Comparison of ENCODE assay signal across 23 cellular contexts in the genomic region with DNA sequence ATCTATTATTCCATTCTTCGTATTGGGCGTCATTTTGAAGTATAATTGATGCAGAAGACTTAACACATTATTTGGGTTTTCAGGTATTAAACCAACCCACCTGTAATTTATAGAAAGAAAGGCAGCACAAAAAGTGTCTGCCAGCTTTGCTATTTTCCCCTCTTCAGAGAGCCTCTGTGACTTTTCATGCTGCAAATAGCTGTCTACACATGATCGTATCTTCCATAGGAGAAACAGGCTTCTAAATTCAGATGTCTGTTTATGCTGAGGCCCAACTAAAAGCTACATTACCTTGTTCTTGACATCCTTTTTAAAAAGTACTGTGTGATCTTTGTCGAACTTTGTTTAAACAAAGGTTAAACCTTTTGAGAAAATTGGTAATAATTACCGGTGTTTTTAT.
"Had no signal": no experiment of that assay in that cellular context is flagged by ENCODE, and none has a peak within 500 bp of the region (broad histone marks: within the 10 kb centered on the region; RNA-seq: fewer than 3 reads in every experiment).

No MANE protein-coding gene starts in this region.

- H3K9ac ChIP-seq: neural progenitor cell had no signal

- H3K27me3 ChIP-seq: foreskin keratinocyte, heart left ventricle, neural progenitor cell, ovary, right atrium auricular region, sigmoid colon, stomach had no signal

- H3K4me3 ChIP-seq: heart left ventricle, lower lobe of right lung, neural progenitor cell, ovary, right atrium auricular region, sigmoid colon, skin epidermis, stomach, thoracic aorta had no signal

- H3K4me3 Mint-ChIP-seq: memory B cell; mesothelial cell of epicardium; natural killer cell treated with Interleukin-12 subunit alpha and Interleukin-12 subunit beta and Interleukin-15 and Interleukin-18, amount 100 ng/mL, for 72 hours; neural progenitor cell had no signal

- H3K9me3 Mint-ChIP-seq: memory B cell; mesothelial cell of epicardium; natural killer cell treated with Interleukin-12 subunit alpha and Interleukin-12 subunit beta and Interleukin-15 and Interleukin-18, amount 100 ng/mL, for 72 hours; neural progenitor cell had no signal

- H3K9me3 ChIP-seq: heart left ventricle, lower lobe of right lung, ovary, right atrium auricular region, sigmoid colon, stomach, thoracic aorta had no signal

- H3K27me3 Mint-ChIP-seq: memory B cell had no signal

- ATAC-seq: foreskin keratinocyte; left lobe of liver; lower lobe of right lung; natural killer cell treated with Interleukin-12 subunit alpha and Interleukin-12 subunit beta and Interleukin-15 and Interleukin-18, amount 100 ng/mL, for 72 hours had no signal

- H3K4me1 ChIP-seq: neural progenitor cell, right atrium auricular region had no signal

- H3K27ac Mint-ChIP-seq: memory B cell; mesothelial cell of epicardium; natural killer cell treated with Interleukin-12 subunit alpha and Interleukin-12 subunit beta and Interleukin-15 and Interleukin-18, amount 100 ng/mL, for 72 hours; neural progenitor cell had no signal

- H3K27ac ChIP-seq: foreskin keratinocyte, lower lobe of right lung, neural progenitor cell, ovary, right atrium auricular region, thoracic aorta had no signal

- H3K36me3 ChIP-seq: heart left ventricle, lower lobe of right lung, neural progenitor cell, ovary, right atrium auricular region, sigmoid colon, stomach, thoracic aorta had no signal

- DNase-seq: effector memory CD4-positive, alpha-beta T cell; foreskin keratinocyte; heart left ventricle; hypothalamus; islet precursor cell; lower lobe of right lung; nucleus accumbens; ovary; sigmoid colon; stimulated activated CD4-positive, alpha-beta T cell treated with anti-CD3 and anti-CD28 coated beads, Interleukin-12 subunit alpha, Interleukin-12 subunit beta, amount 100 ng/mL, for 4 hours; stimulated activated naive CD4-positive, alpha-beta T cell; stomach; substantia nigra; trophoblast cell had no signal

- H3K4me2 ChIP-seq: neural progenitor cell had no signal

- FAIRE-seq: endometrium had no signal

- H3K36me3 Mint-ChIP-seq: memory B cell; natural killer cell treated with Interleukin-12 subunit alpha and Interleukin-12 subunit beta and Interleukin-15 and Interleukin-18, amount 100 ng/mL, for 72 hours; neural progenitor cell had no signal
